1 cellular context compared by ENCODE assay signal in the genomic region with DNA sequence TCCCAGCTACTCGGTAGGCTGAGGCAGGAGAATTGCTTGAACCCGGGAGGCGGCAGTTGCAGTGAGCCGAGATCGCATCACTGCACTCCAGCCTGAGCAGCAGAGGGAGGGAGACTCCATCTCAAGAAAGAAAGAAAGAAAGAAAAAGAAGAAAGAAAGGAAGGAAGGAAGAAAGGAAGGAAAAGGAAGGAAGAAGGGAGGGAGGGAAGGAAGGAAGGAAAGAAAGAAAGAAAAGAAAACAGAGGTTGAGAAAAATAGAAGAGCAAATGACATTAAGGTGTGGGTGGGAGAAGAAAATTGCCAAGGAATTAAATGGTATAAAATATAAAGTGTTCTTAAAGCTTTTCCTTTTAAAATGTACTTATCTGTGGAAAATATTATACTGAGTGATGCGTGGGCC.
TF ChIP-seq lines count a peak whose summit lies in the region.

No MANE protein-coding gene starts in this region.

TF ChIP-seq in A549, 52 proteins besides CTCF, POLR2A, EP300 and RAD21 (continued from another document):
- no peak for TF ChIP-seq E2F6 (IDR thresholded peaks at IDR 0.05; ENCODE audit: borderline replicate concordance, low read depth)
- TF ChIP-seq MAX (IDR thresholded peaks at IDR 0.05): no peak
- no peak for TF ChIP-seq RARB (CRISPR knock-in tag; IDR thresholded peaks at IDR 0.05)
- TF ChIP-seq FOSL2 (IDR thresholded peaks at IDR 0.05): no peak
- no peak for TF ChIP-seq FOSL2 (CRISPR knock-in tag; IDR thresholded peaks at IDR 0.05)
- TF ChIP-seq MAZ (IDR thresholded peaks at IDR 0.05; ENCODE audit: borderline replicate concordance, low read depth, low read length): no peak
- TF ChIP-seq CBX8 (IDR thresholded peaks at IDR 0.05): no peak
- no peak for TF ChIP-seq HOXA7 (CRISPR knock-in tag; IDR thresholded peaks at IDR 0.05)
- TF ChIP-seq FOXS1 (CRISPR knock-in tag; IDR thresholded peaks at IDR 0.05): no peak
- no peak for TF ChIP-seq KDM1A (IDR thresholded peaks at IDR 0.05; ENCODE audit: low read depth)
- TF ChIP-seq, protein P1, sequence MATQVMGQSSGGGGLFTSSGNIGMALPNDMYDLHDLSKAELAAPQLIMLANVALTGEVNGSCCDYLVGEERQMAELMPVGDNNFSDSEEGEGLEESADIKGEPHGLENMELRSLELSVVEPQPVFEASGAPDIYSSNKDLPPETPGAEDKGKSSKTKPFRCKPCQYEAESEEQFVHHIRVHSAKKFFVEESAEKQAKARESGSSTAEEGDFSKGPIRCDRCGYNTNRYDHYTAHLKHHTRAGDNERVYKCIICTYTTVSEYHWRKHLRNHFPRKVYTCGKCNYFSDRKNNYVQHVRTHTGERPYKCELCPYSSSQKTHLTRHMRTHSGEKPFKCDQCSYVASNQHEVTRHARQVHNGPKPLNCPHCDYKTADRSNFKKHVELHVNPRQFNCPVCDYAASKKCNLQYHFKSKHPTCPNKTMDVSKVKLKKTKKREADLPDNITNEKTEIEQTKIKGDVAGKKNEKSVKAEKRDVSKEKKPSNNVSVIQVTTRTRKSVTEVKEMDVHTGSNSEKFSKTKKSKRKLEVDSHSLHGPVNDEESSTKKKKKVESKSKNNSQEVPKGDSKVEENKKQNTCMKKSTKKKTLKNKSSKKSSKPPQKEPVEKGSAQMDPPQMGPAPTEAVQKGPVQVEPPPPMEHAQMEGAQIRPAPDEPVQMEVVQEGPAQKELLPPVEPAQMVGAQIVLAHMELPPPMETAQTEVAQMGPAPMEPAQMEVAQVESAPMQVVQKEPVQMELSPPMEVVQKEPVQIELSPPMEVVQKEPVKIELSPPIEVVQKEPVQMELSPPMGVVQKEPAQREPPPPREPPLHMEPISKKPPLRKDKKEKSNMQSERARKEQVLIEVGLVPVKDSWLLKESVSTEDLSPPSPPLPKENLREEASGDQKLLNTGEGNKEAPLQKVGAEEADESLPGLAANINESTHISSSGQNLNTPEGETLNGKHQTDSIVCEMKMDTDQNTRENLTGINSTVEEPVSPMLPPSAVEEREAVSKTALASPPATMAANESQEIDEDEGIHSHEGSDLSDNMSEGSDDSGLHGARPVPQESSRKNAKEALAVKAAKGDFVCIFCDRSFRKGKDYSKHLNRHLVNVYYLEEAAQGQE (IDR thresholded peaks at IDR 0.05): no peak
- no peak for TF ChIP-seq NPAS2 (CRISPR knock-in tag; IDR thresholded peaks at IDR 0.05; ENCODE audit: borderline replicate concordance)
- TF ChIP-seq TP53 (CRISPR knock-in tag; IDR thresholded peaks at IDR 0.05): no peak
- TF ChIP-seq KDM5A (IDR thresholded peaks at IDR 0.05): no peak
